16 cellular contexts compared by ENCODE assay signal in genomic region chr22:32564170-32565001, GRCh38.
DNase-seq lines count a peak whose midpoint lies in the region; TF ChIP-seq lines count a peak whose summit lies in the region.
"Had no signal": no experiment of that assay in that cellular context is flagged by ENCODE, and none has a peak within 500 bp of the region (broad histone marks: within the 10 kb centered on the region; RNA-seq: fewer than 3 reads in every experiment).

No MANE protein-coding gene starts in this region.

- TF ChIP-seq CTCF in fibroblast of villous mesenchyme (IDR thresholded peaks at IDR 0.05; ENCODE audit: insufficient read depth, low read depth, low read length) = no peak

- in situ Hi-C loops in Caki2 (cut with HindIII; ENCODE audit: low pct_unique_long_range_greater_than_20kb, low sequenced_read_pairs) = no loop called here

- no peak overlapping the region for H3K27ac ChIP-seq in caudate nucleus (ENCODE audit: low read depth, low read length)
- H3K27ac ChIP-seq: BLaER1 treated with 17β-estradiol and CSF1 and Interleukin-3, amounts not matched to agents 10 nM and 100 nM; body of pancreas; HL-60 had no signal

- no peak overlapping the region for H3K4me3 ChIP-seq in fibroblast of villous mesenchyme (ENCODE audit: low read depth, low read length)
- H3K4me3 ChIP-seq: BLaER1 treated with 17β-estradiol and CSF1 and Interleukin-3, amounts not matched to agents 10 nM and 100 nM; body of pancreas had no signal

- peak; percentile 44 for DNase-seq in Caki2 (ENCODE audit: low read depth)
- DNase-seq in RKO (ENCODE audit: low spot score) = peak; percentile 0
- DNase-seq in fibroblast of villous mesenchyme (ENCODE audit: low read depth) = peak; percentile 44
- peak; percentile 41 for DNase-seq in renal cortical epithelial cell (ENCODE audit: low read depth)
- DNase-seq in caudate nucleus (lab: John Stamatoyannopoulos, UW) = no peak
- DNase-seq in DMS53 (lab: John Stamatoyannopoulos, UW) = no peak
- no peak for DNase-seq in GF-D8 (lab: John Stamatoyannopoulos, UW)
- DNase-seq in KG1 (lab: John Stamatoyannopoulos, UW) = no peak
- DNase-seq: activated CD4-positive, CD25-positive, alpha-beta regulatory T cell treated with anti-CD3 and anti-CD28 coated beads, Interleukin-2, amount 50 U/mL, for 72 hours; body of pancreas; MM.1S; NCI-H2107; occipital lobe; stimulated activated CD4-positive, alpha-beta T cell treated with anti-CD3 and anti-CD28 coated beads, Interleukin-2, amount 100 ng/mL, for 24 hours had no signal

Comparison
In these comparisons a context has a peak if more than half of its experiments do, and no peak if none do; other contexts are left out.
1. DNase-seq: peak in Caki2 (single experiment), RKO (single experiment), fibroblast of villous mesenchyme (single experiment) and renal cortical epithelial cell (single experiment); none in caudate nucleus (0 of 61), DMS53 (single experiment), GF-D8 (single experiment) and KG1 (single experiment).